ENCODE assay signal across 8 cellular contexts in the genomic region with DNA sequence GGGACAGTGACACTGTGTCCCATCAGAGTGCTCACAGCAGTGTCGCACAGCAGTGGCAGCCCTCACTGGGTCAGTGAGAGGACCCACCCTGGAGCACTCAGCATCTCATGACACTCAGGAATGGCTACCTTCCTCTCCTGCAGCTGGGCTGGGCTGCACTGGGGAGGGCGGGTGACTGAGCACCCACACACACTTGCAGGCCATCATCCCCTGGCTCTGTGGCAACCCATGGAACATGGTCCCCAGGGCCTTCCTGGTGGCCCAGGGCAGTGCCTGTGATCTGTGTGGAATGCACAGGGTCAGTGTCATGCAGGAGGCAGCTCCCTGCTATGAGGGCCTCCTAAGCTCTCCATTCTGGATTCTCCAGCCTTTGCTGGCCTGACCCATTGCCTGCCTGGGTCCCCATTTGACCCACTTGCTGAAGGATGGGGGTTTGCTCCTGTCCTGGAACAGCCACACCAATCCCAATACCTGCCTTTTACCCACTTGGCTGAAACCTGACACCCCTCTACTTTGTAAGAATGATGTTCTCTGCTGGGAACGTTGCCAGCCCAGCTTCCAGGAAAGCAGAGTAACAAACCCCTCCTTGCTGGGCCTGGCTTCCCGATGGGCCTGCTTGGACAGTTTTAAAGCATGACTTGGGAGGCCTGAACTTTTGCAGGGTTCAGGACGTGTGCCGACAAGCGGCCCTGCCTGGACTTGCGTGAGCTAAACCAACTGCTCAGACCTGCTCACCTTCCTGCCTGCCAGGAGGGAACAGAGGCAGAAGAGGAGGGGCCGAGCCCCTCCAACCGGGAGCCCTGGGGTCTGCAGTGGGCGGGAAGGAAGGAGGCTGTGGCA. TPM values are rescaled to one million over a fixed set of nuclear protein-coding genes. Genes with fewer than 3 reads are reported as not detected.
DNase-seq lines count a peak whose midpoint lies in the region; ATAC-seq and TF ChIP-seq lines count a peak whose summit lies in the region.

No MANE protein-coding gene starts in this region.

- H3K4me1 ChIP-seq in RWPE2 (ENCODE audit: insufficient read depth, poor library complexity, severe bottlenecking) (peaks cover 49% of the 10 kb centered on the region), foreskin keratinocyte (peaks cover 13% of the 10 kb centered on the region)

- no peaks in the 10 kb centered on the region for H3K27me3 ChIP-seq in AG04450 (ENCODE audit: control insufficient read depth, insufficient read depth, low read length)
- H3K27me3 ChIP-seq in RWPE2 (ENCODE audit: insufficient read depth, poor library complexity, severe bottlenecking) = no peaks in the 10 kb centered on the region
- no peaks in the 10 kb centered on the region for H3K27me3 ChIP-seq in foreskin keratinocyte

- H3K9me3 ChIP-seq in AG04450 (ENCODE audit: control insufficient read depth, insufficient read depth, low read length) (no peaks in the 10 kb centered on the region; the same call in 1 of the 2 replicates), RWPE2 (ENCODE audit: severe bottlenecking) (no peaks in the 10 kb centered on the region)

- POLR2A ChIA-PET in AG04450 (lab: Yijun Ruan, JAX) = interaction anchor here (1.4 to 2.5 kb wide), 4 partner anchors 11 to 428 kb away, joined by 5 to 8 read pairs (median 6); no protein-coding TSS in a partner anchor

- TF ChIP-seq EP300 in Ishikawa (IDR thresholded peaks at IDR 0.05; ENCODE audit: borderline replicate concordance) = peak; percentile 54; the same call in 1 of the 2 replicates

- peak overlapping the region; percentile 34; the same call in 1 of the 2 replicates for H3K4me3 ChIP-seq in AG04450 (ENCODE audit: low read depth, low read length)
- no peak overlapping the region for H3K4me3 ChIP-seq in RWPE2 (ENCODE audit: severe bottlenecking)

- CTCF ChIA-PET in AG04450 (lab: Charles Lee) = interaction anchor here (1.8 kb wide), 1 partner anchor 45 kb away, joined by 8 read pairs; no protein-coding TSS in a partner anchor

- H3K27ac ChIP-seq in AG04450 (ENCODE audit: low read depth, low read length) (peak overlapping the region; percentile 100), RWPE2 (ENCODE audit: poor library complexity, severe bottlenecking) (peak overlapping the region; percentile 97), foreskin keratinocyte (peak overlapping the region; percentile 85)

- DNase-seq in AG04450 (ENCODE audit: low read depth, low spot score) (peak; percentile 91), RWPE2 (ENCODE audit: low spot score) (peak; percentile 99), foreskin keratinocyte (peak; percentile 99), posterior vena cava (ENCODE audit: low spot score) (peak; percentile 92), globus pallidus (ENCODE audit: low spot score) (no peak)
- DNase-seq in activated effector memory CD4-positive, alpha-beta T cell treated with anti-CD3 and anti-CD28 coated beads, Interleukin-2, amount 50 U/mL, for 16 hours = no peak

- TF ChIP-seq CTCF in AG04450 (IDR thresholded peaks at IDR 0.05; ENCODE audit: low read depth, low read length) (no peak), RWPE2 (IDR thresholded peaks at IDR 0.05; ENCODE audit: poor library complexity, severe bottlenecking) (no peak), foreskin keratinocyte (conservative IDR thresholded peaks at IDR 0.05) (peak; percentile 4)

- intact Hi-C loops in posterior vena cava (cut with DNase I) = loop anchor here (10.0 kb wide), 1 partner anchor 120 kb away; no protein-coding TSS in a partner anchor

- no peaks in the 10 kb centered on the region for H3K36me3 ChIP-seq in RWPE2 (ENCODE audit: low read depth)

- TF ChIP-seq RAD21 in Ishikawa (IDR thresholded peaks at IDR 0.05; ENCODE audit: low read depth) = no peak; the same call in 1 of the 2 replicates

- ATAC-seq in RWPE2 (ENCODE audit: low read depth) = peak; percentile 76
- ATAC-seq in foreskin keratinocyte = peak; percentile 80
- no peak for ATAC-seq in HG03135 (IDR thresholded peaks at IDR 0.05; ENCODE audit: unreplicated experiment)

TF ChIP-seq in Ishikawa, 13 proteins besides CTCF, POLR2A, EP300 and RAD21:
- TF ChIP-seq TEAD4 (IDR thresholded peaks at IDR 0.05) (peak; percentile 33; the same call in 1 of the 2 replicates), YY1 (IDR thresholded peaks at IDR 0.05; ENCODE audit: low read depth) (no peak), NFIC (IDR thresholded peaks at IDR 0.05) (peak; percentile 92), ZBTB7A (IDR thresholded peaks at IDR 0.05; ENCODE audit: low read depth) (peak; percentile 46; the same call in 1 of the 2 replicates)

RNA-seq across cellular contexts. Expression of gene HS6ST1, which starts 13.7 kb away (rescaled TPM):
- 22.4 and 34.1 TPM in 2 replicates for polyA plus RNA-seq in AG04450 (2011; rRNA removed)
- 31.3 and 39.9 TPM in 2 replicates for polyA minus RNA-seq in AG04450 (2011; rRNA and poly(A)+ RNA removed)
- total RNA-seq in foreskin keratinocyte = 26.6 and 31.3 TPM in 2 replicates
- polyA plus RNA-seq in foreskin keratinocyte = 15.8 and 17.9 TPM in 2 replicates
- total RNA-seq in posterior vena cava = 10 to 100 TPM; 16.9 to 22.4 TPM

Comparison
In these comparisons a context has a peak if more than half of its experiments do, and no peak if none do; other contexts are left out.
1. DNase-seq: peak in AG04450 (single experiment), RWPE2 (single experiment), foreskin keratinocyte (2 of 2) and posterior vena cava (single experiment); none in activated effector memory CD4-positive, alpha-beta T cell treated with anti-CD3 and anti-CD28 coated beads, Interleukin-2, amount 50 U/mL, for 16 hours (single experiment) and globus pallidus (single experiment).
2. Peak in every context shown above with its lines, with median percentiles within 50 percentile points of each other: H3K27ac ChIP-seq.